In genomic region chr17:75079023-75079373, GRCh38 we compare ENCODE assay signal across 12 cellular contexts. TPM values are rescaled to one million over a fixed set of nuclear protein-coding genes. Genes with fewer than 3 reads are reported as not detected.
DNase-seq lines count a peak whose midpoint lies in the region; ATAC-seq and TF ChIP-seq lines count a peak whose summit lies in the region.
"Had no signal": no experiment of that assay in that cellular context is flagged by ENCODE, and none has a peak within 500 bp of the region (broad histone marks: within the 10 kb centered on the region; RNA-seq: fewer than 3 reads in every experiment).

No MANE protein-coding gene starts in this region.

- H3K9me3 ChIP-seq in liver (ENCODE audit: control insufficient read depth in 4 of 4, low read length in 3 of 4), result no peaks in the 10 kb centered on the region
- H3K9me3 ChIP-seq in transverse colon, result no peaks in the 10 kb centered on the region

- H3K27ac ChIP-seq in liver (ENCODE audit: low read depth in 1 of 2, low read length in 2 of 2) (peak overlapping the region; percentile 90 to 92), transverse colon (peak overlapping the region; percentile 80 to 88 (median 86))

- no peak for TF ChIP-seq CTCF in liver (IDR thresholded peaks at IDR 0.05; ENCODE audit: low read depth, low read length, missing input control)
- no peak for TF ChIP-seq CTCF in transverse colon (IDR thresholded peaks at IDR 0.05)

- in situ Hi-C loops in transverse colon (cut with MboI; ENCODE audit: low pct_ligation_motif_present in 1 of 4, low pct_unique_long_range_greater_than_20kb in 1 of 4, low sequenced_read_pairs in 3 of 4), result no loop called here

- no peak for DNase-seq in T-helper 1 cell
- no peak for DNase-seq in transverse colon
- no peak for DNase-seq in HuH-7 (ENCODE audit: low spot score)
- DNase-seq in stimulated activated CD4-positive, alpha-beta T cell treated with anti-CD3 and anti-CD28 coated beads, Interleukin-4, amount 100 ng/mL, for 1 hour, result no peak
- DNase-seq: NCI-H446 treated with DMSO at 0.1 percent for 48 hours, posterior cingulate gyrus had no signal

- no peaks in the 10 kb centered on the region for H3K27me3 Mint-ChIP-seq in T-helper 1 cell treated with Interleukin-12 subunit alpha and Interleukin-12 subunit beta and Interleukin-4 antibody, amounts not matched to agents 30 μg/mL and 1 μg/mL, for 36 hours (ENCODE audit: low read depth)
- no peaks in the 10 kb centered on the region for H3K27me3 Mint-ChIP-seq in activated T-helper 17 cell treated with anti-CD3 and anti-CD28 coated beads, Interleukin-2, amount 50 U/mL, for 72 hours
- H3K27me3 Mint-ChIP-seq: activated CD4-positive, alpha-beta T cell treated with anti-CD3 and anti-CD28 coated beads for 36 hours had no signal

- TF ChIP-seq POLR2A in transverse colon (IDR thresholded peaks at IDR 0.05), result no peak

- H3K4me3 ChIP-seq in liver (ENCODE audit: low read depth in 1 of 3, low read length in 3 of 3), result no peak overlapping the region
- H3K4me3 ChIP-seq in transverse colon, result no peak overlapping the region

- no peak for ATAC-seq in activated T-helper 17 cell treated with anti-CD3 and anti-CD28 coated beads, Interleukin-2, amount 50 U/mL, for 72 hours (replicated peaks)
- ATAC-seq in GM21528 (IDR thresholded peaks at IDR 0.05; ENCODE audit: low FRiP score, unreplicated experiment), result no peak

- no peak for TF ChIP-seq EP300 in transverse colon (IDR thresholded peaks at IDR 0.05; ENCODE audit: low read depth)

- H3K27ac Mint-ChIP-seq in T-helper 1 cell treated with Interleukin-12 subunit alpha and Interleukin-12 subunit beta and Interleukin-4 antibody, amounts not matched to agents 30 μg/mL and 1 μg/mL, for 36 hours, result peak overlapping the region; percentile 59
- H3K27ac Mint-ChIP-seq in activated T-helper 17 cell treated with anti-CD3 and anti-CD28 coated beads, Interleukin-2, amount 50 U/mL, for 72 hours, result peak overlapping the region; percentile 73
- H3K27ac Mint-ChIP-seq: activated CD4-positive, alpha-beta T cell treated with anti-CD3 and anti-CD28 coated beads for 36 hours had no signal

- no peak for TF ChIP-seq RAD21 in liver (IDR thresholded peaks at IDR 0.05)

- H3K36me3 ChIP-seq in liver (ENCODE audit: control insufficient read depth in 4 of 4, insufficient read depth in 3 of 4, low read depth in 1 of 4, low read length in 3 of 4) (no peaks in the 10 kb centered on the region), transverse colon (no peaks in the 10 kb centered on the region)

- H3K9ac ChIP-seq in liver (ENCODE audit: low read depth in 1 of 2, low read length in 2 of 2), result no peak overlapping the region

- peaks cover 7 to 47% (median 38%) of the 10 kb centered on the region in 4 donors for H3K4me1 ChIP-seq in liver (ENCODE audit: control insufficient read depth in 4 of 4, insufficient read depth in 4 of 4, low read length in 3 of 4)
- H3K4me1 ChIP-seq in transverse colon, result peaks cover 29 to 44% (median 39%) of the 10 kb centered on the region in 4 donors

- no peaks in the 10 kb centered on the region for H3K36me3 Mint-ChIP-seq in T-helper 1 cell treated with Interleukin-12 subunit alpha and Interleukin-12 subunit beta and Interleukin-4 antibody, amounts not matched to agents 30 μg/mL and 1 μg/mL, for 36 hours (ENCODE audit: low read depth)
- H3K36me3 Mint-ChIP-seq in activated T-helper 17 cell treated with anti-CD3 and anti-CD28 coated beads, Interleukin-2, amount 50 U/mL, for 72 hours (ENCODE audit: low read depth), result no peaks in the 10 kb centered on the region

- H3K27me3 ChIP-seq in liver (ENCODE audit: control insufficient read depth in 4 of 4, insufficient read depth in 4 of 4, low read length in 3 of 4) (no peaks in the 10 kb centered on the region), transverse colon (no peaks in the 10 kb centered on the region)

- intact Hi-C loops in transverse colon (cut with DNase I; ENCODE audit: low total_unique reads), result loop anchor here (10.0 kb wide), 1 partner anchor 126 kb away; the partner anchor contains the start of gene NUP85

- WGBS in liver, result 76% methylated on average over 8 of the region's 8 CpGs
- 80% methylated on average over 8 of the region's 8 CpGs; no CpG with 5 or more reads in 1 of the 2 donors for WGBS in transverse colon (ENCODE audit: low coverage in 1 of 2), 2 donors

- no peak overlapping the region for H3K4me3 Mint-ChIP-seq in T-helper 1 cell treated with Interleukin-12 subunit alpha and Interleukin-12 subunit beta and Interleukin-4 antibody, amounts not matched to agents 30 μg/mL and 1 μg/mL, for 36 hours
- peak overlapping the region; percentile 78 for H3K4me3 Mint-ChIP-seq in activated T-helper 17 cell treated with anti-CD3 and anti-CD28 coated beads, Interleukin-2, amount 50 U/mL, for 72 hours
- H3K4me3 Mint-ChIP-seq: activated CD4-positive, alpha-beta T cell treated with anti-CD3 and anti-CD28 coated beads for 36 hours had no signal

- H3K4me1 Mint-ChIP-seq in T-helper 1 cell treated with Interleukin-12 subunit alpha and Interleukin-12 subunit beta and Interleukin-4 antibody, amounts not matched to agents 30 μg/mL and 1 μg/mL, for 36 hours (ENCODE audit: low read depth), result peaks cover 7% of the 10 kb centered on the region
- H3K4me1 Mint-ChIP-seq in activated T-helper 17 cell treated with anti-CD3 and anti-CD28 coated beads, Interleukin-2, amount 50 U/mL, for 72 hours, result peaks cover 3% of the 10 kb centered on the region

- no peaks in the 10 kb centered on the region for H3K9me3 Mint-ChIP-seq in T-helper 1 cell treated with Interleukin-12 subunit alpha and Interleukin-12 subunit beta and Interleukin-4 antibody, amounts not matched to agents 30 μg/mL and 1 μg/mL, for 36 hours
- no peaks in the 10 kb centered on the region for H3K9me3 Mint-ChIP-seq in activated T-helper 17 cell treated with anti-CD3 and anti-CD28 coated beads, Interleukin-2, amount 50 U/mL, for 72 hours
- H3K9me3 Mint-ChIP-seq: stimulated activated naive CD8-positive, alpha-beta T cell treated with anti-CD3 and anti-CD28 coated beads, Interleukin-15, amount 100 ng/mL, for 72 hours had no signal

TF ChIP-seq in liver, 16 proteins besides CTCF, POLR2A, EP300 and RAD21:
- TF ChIP-seq ZBTB33 (IDR thresholded peaks at IDR 0.05), result no peak
- TF ChIP-seq RXRA (IDR thresholded peaks at IDR 0.05), result no peak
- TF ChIP-seq YY1 (IDR thresholded peaks at IDR 0.05), result no peak
- TF ChIP-seq FOXA1 (IDR thresholded peaks at IDR 0.05), result no peak
- no peak for TF ChIP-seq TAF1 (conservative IDR thresholded peaks at IDR 0.05)
- no peak for TF ChIP-seq JUND (IDR thresholded peaks at IDR 0.05)
- no peak for TF ChIP-seq ATF3 (IDR thresholded peaks at IDR 0.05)
- TF ChIP-seq FOXA2 (IDR thresholded peaks at IDR 0.05), result no peak

RNA-seq across cellular contexts. Expression of gene SLC16A5, which starts 8.8 kb away (rescaled TPM):
- 10 to 100 TPM in 1 of 2 donors, 1 to 10 TPM in 1; 5.4 to 14.6 TPM for total RNA-seq in activated T-helper 17 cell treated with anti-CD3 and anti-CD28 coated beads, Interleukin-2, amount 50 U/mL, for 72 hours
- total RNA-seq in liver, result 1 to 10 TPM; 3.0 to 4.5 TPM
- 1 to 10 TPM; 1.0 to 2.1 TPM for polyA plus RNA-seq in liver
- total RNA-seq in transverse colon, result 10 to 100 TPM; 65.9 to 94.6 (median 79.5) TPM

RNA-seq across cellular contexts. Expression of gene ARMC7, which starts 30.8 kb away (rescaled TPM):
- 10 to 100 TPM; 10.3 to 14.5 TPM for total RNA-seq in activated T-helper 17 cell treated with anti-CD3 and anti-CD28 coated beads, Interleukin-2, amount 50 U/mL, for 72 hours
- total RNA-seq in liver (1 to 10 TPM; 1.7 to 3.1 TPM), transverse colon (10 to 100 TPM in 3 of 4 donors, 1 to 10 TPM in 1; 8.2 to 41.1 (median 21.4) TPM)
- polyA plus RNA-seq in liver, result 1 to 10 TPM; 4.3 to 6.6 TPM

RNA-seq across cellular contexts. Expression of gene KCTD2, which starts 32.0 kb away (rescaled TPM):
- total RNA-seq in activated T-helper 17 cell treated with anti-CD3 and anti-CD28 coated beads, Interleukin-2, amount 50 U/mL, for 72 hours, result 10 to 100 TPM; 21.3 to 22.1 TPM
- total RNA-seq in liver, result 1 to 10 TPM; 5.6 to 8.2 TPM
- polyA plus RNA-seq in liver, result 1 to 10 TPM; 2.4 to 7.1 TPM
- 10 to 100 TPM; 14.5 to 24.7 (median 19.7) TPM for total RNA-seq in transverse colon

RNA-seq across cellular contexts. Expression of gene ATP5PD, which starts 32.2 kb away (rescaled TPM):
- total RNA-seq in activated T-helper 17 cell treated with anti-CD3 and anti-CD28 coated beads, Interleukin-2, amount 50 U/mL, for 72 hours, result 100 to 1,000 TPM; 164 to 216 TPM
- total RNA-seq in liver (100 to 1,000 TPM; 102 to 128 TPM), transverse colon (100 to 1,000 TPM in 3 of 4 donors, 10 to 100 TPM in 1; 75.2 to 373 (median 245) TPM)
- 100 to 1,000 TPM; 241 to 378 TPM for polyA plus RNA-seq in liver

RNA-seq across cellular contexts. Expression of gene NT5C, which starts 52.5 kb away (rescaled TPM):
- total RNA-seq in activated T-helper 17 cell treated with anti-CD3 and anti-CD28 coated beads, Interleukin-2, amount 50 U/mL, for 72 hours, result 10 to 100 TPM; 56.0 to 64.9 TPM
- total RNA-seq in liver (10 to 100 TPM; 13.6 to 27.2 TPM), transverse colon (100 to 1,000 TPM; 162 to 247 (median 208) TPM)
- 10 to 100 TPM; 22.5 to 26.4 TPM for polyA plus RNA-seq in liver

Comparison
In these comparisons a context has a peak if more than half of its experiments do, and no peak if none do; other contexts are left out.
1. RNA of gene SLC16A5, which starts 8.8 kb away (total RNA-seq): 65.9 to 94.6 TPM in transverse colon; 5.4 to 14.6 TPM in activated T-helper 17 cell treated with anti-CD3 and anti-CD28 coated beads, Interleukin-2, amount 50 U/mL, for 72 hours and 3.0 to 4.5 TPM in liver; every median in the first group is over 4 times any median in the second.